ENCODE assay signal across 15 cellular contexts in the genomic region with DNA sequence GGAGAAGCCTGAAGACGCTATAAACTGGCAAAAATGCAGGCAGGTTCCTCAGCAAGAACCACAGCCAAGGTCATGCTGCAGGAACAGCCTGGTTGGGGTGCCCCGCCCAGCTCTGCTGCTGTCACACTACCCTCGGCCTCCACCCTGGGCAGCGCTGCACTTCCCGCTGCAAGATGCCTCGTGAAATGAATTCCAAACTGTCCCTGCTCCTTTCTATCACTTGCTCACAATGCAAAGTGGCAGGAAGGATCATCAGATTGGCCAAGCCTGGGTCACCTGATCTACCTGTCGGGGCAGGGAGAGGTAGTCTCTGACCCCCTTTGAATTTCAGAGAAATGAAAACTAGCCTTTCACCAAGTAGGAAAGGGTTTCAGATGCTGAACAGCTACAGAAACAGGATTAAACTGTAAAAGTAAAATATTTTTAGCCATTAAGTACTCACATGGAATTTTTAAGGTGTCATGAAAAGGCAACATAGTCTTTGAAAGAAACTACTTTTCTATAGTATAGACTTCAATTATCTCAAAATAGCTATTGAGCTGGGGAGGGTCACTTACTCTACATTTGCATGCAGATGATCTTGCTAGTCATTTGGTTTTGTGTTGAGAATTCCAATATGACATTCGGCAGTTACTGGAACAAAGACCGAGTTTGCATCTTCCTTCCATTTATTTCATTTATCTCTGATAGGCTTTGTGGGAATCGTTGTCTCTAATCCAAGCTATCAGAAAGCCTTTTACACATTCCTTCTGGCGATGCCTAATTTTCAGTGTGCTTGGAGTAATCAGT.
DNase-seq lines count a peak whose midpoint lies in the region; ATAC-seq, FAIRE-seq and TF ChIP-seq lines count a peak whose summit lies in the region.
"Had no signal": no experiment of that assay in that cellular context is flagged by ENCODE, and none has a peak within 500 bp of the region (broad histone marks: within the 10 kb centered on the region; RNA-seq: fewer than 3 reads in every experiment).

No MANE protein-coding gene starts in this region.

- WGBS in H1 (ENCODE audit: extremely low coverage in 1 of 2, insufficient coverage in 1 of 2, insufficient read length in 1 of 2, insufficient replicate concordance in 2 of 2, low coverage in 1 of 2, low lambda C conversion rate in 2 of 2, missing lambda C conversion rate in 1 of 2), 2 experiments = 55% methylated on average over 11 of the region's 11 CpGs; no CpG with 5 or more reads in 1 of the 2 experiments

- no peak overlapping the region for H3K56ac ChIP-seq in H1 (replicated peaks; ENCODE audit: insufficient read length, low read depth, low read length)

- no peak for TF ChIP-seq POLR2A in H1 (IDR thresholded peaks at IDR 0.05; ENCODE audit: control extremely low read depth in 1 of 2, low read depth in 2 of 2, low read length in 2 of 2)

- H2BK20ac ChIP-seq in H1 (ENCODE audit: low read length) = no peak overlapping the region

- H2BK5ac ChIP-seq in H1 (ENCODE audit: low read depth, low read length) = 0 out of 2 replicates have a peak overlapping the region, but pooled peaks have one; percentile 56

- H4K8ac ChIP-seq in H1 (ENCODE audit: extremely low read depth, insufficient read depth, low read length) = no peak overlapping the region

- no peaks in the 10 kb centered on the region for H3K27me3 ChIP-seq in H1 (replicated peaks in 1 of 4; ENCODE audit: control insufficient read depth in 3 of 4, extremely low read depth in 1 of 4, insufficient read depth in 3 of 4, low read length in 3 of 4)
- H3K27me3 ChIP-seq: upper lobe of left lung had no signal

- CTCF ChIA-PET in Calu3 (lab: Charles Lee) (no interaction called here), H1 (lab: Charles Lee; ENCODE audit: partially characterized antibody) (interaction anchor here (0.6 to 6.2 kb wide), 3 partner anchors 65 to 222 kb away, joined by 4 to 49 read pairs (median 5); no protein-coding TSS in a partner anchor)

- peak overlapping the region; percentile 44 to 68 for H3K4me2 ChIP-seq in H1 (ENCODE audit: insufficient read depth in 1 of 2, low read depth in 2 of 2, low read length in 2 of 2)

- DNase-seq in Calu3 (peak; percentile 18), LNCaP clone FGC (ENCODE audit: low read depth) (peak; percentile 65), H1 (ENCODE audit: low read depth in 1 of 2, low spot score in 2 of 2) (peak; percentile 10 to 59), mucosa of descending colon (peak; percentile 55 to 78 (median 71)), GDM1 (lab: John Stamatoyannopoulos, UW) (no peak)
- DNase-seq in activated T-helper 1 cell treated with anti-CD3 and anti-CD28 coated beads, Interleukin-12 subunit alpha, Interleukin-12 subunit beta, Interleukin-2, Interleukin-4 antibody, amounts not matched to agents 30 ng/mL and 10 ng/mL and 1 ng/mL, durations not matched to agents 14 hours and 24 hours and 36 hours (ENCODE audit: low spot score) = no peak
- no peak for DNase-seq in activated CD4-positive, alpha-beta T cell treated with anti-CD3 and anti-CD28 coated beads, Interleukin-2, amount 50 U/mL, for 48 hours
- DNase-seq in activated CD4-positive, alpha-beta T cell treated with anti-CD3 and anti-CD28 coated beads for 1 hour = no peak
- DNase-seq: activated CD8-positive, alpha-beta memory T cell treated with anti-CD3 and anti-CD28 coated beads, Interleukin-2, amount 50 U/mL, for 48 hours; Karpas-422; NCI-H2081; psoas muscle had no signal

- H3K23ac ChIP-seq in H1 (ENCODE audit: insufficient read length) = no peak overlapping the region

- no TSS peak for BruUV-seq in Calu3 (replicated peaks; lab: Mats Ljungman, UMichigan)

- H3K36me3 Mint-ChIP-seq in Calu3 (ENCODE audit: insufficient read depth, unreplicated experiment) = no peaks in the 10 kb centered on the region
- no peaks in the 10 kb centered on the region for H3K36me3 Mint-ChIP-seq in activated T-helper 1 cell treated with anti-CD3 and anti-CD28 coated beads, Interleukin-12 subunit alpha, Interleukin-12 subunit beta, Interleukin-2, Interleukin-4 antibody, amounts not matched to agents 30 ng/mL and 10 ng/mL and 1 ng/mL, durations not matched to agents 14 hours and 24 hours and 36 hours (ENCODE audit: low read depth)
- H3K36me3 Mint-ChIP-seq: activated naive CD8-positive, alpha-beta T cell had no signal

- H2AK5ac ChIP-seq in H1 (ENCODE audit: low read depth, low read length) = no peak overlapping the region

- no peak overlapping the region for H3K4ac ChIP-seq in H1 (replicated peaks; ENCODE audit: insufficient read length, low read depth, low read length)

- TF ChIP-seq RAD21 in H1 (IDR thresholded peaks at IDR 0.05 in 1 of 2, conservative IDR thresholded peaks at IDR 0.05 in 1 of 2; ENCODE audit: low read depth in 2 of 2, low read length in 2 of 2) = 0 out of 4 replicates have a peak, but pooled peaks have one; percentile 10 to 13

- H3K4me1 ChIP-seq in H1 (replicated peaks in 1 of 4; ENCODE audit: control insufficient read depth in 3 of 4, insufficient read depth in 4 of 4, low read length in 3 of 4) (peaks cover 0 to 3% (median 3%) of the 10 kb centered on the region in 4 experiments; a peak in 3 of 7 replicates), mucosa of descending colon (ENCODE audit: low read depth) (no peaks in the 10 kb centered on the region)
- H3K4me1 ChIP-seq: psoas muscle, upper lobe of left lung had no signal

- H3K9ac ChIP-seq in H1 (replicated peaks in 1 of 4; ENCODE audit: extremely low read depth in 1 of 4, low read depth in 3 of 4, low read length in 3 of 4) = no peak overlapping the region

- H3K27me3 Mint-ChIP-seq in Calu3 (ENCODE audit: unreplicated experiment) = no peaks in the 10 kb centered on the region
- no peaks in the 10 kb centered on the region for H3K27me3 Mint-ChIP-seq in activated T-helper 1 cell treated with anti-CD3 and anti-CD28 coated beads, Interleukin-12 subunit alpha, Interleukin-12 subunit beta, Interleukin-2, Interleukin-4 antibody, amounts not matched to agents 30 ng/mL and 10 ng/mL and 1 ng/mL, durations not matched to agents 14 hours and 24 hours and 36 hours (ENCODE audit: insufficient read depth)
- H3K27me3 Mint-ChIP-seq: activated naive CD8-positive, alpha-beta T cell had no signal

- no peak overlapping the region for H3K27ac ChIP-seq in H1 (ENCODE audit: low read depth, low read length)
- H3K27ac ChIP-seq: psoas muscle, upper lobe of left lung had no signal

- intact Hi-C loops in Calu3 (cut with micrococcal nuclease; ENCODE audit: unreplicated experiment) (loop anchor here (10.0 kb wide), 2 partner anchors 343 to 1497 kb away; no protein-coding TSS in a partner anchor), mucosa of descending colon (cut with DNase I, micrococcal nuclease) (no loop called here)
- intact Hi-C loops in activated T-helper 1 cell treated with anti-CD3 and anti-CD28 coated beads, Interleukin-12 subunit alpha, Interleukin-12 subunit beta, Interleukin-2, Interleukin-4 antibody, amounts not matched to agents 30 ng/mL and 10 ng/mL and 1 ng/mL, durations not matched to agents 14 hours and 24 hours and 36 hours (cut with micrococcal nuclease) = no loop called here

- H3K27ac Mint-ChIP-seq in Calu3 (ENCODE audit: unreplicated experiment) = no peak overlapping the region
- H3K27ac Mint-ChIP-seq in activated T-helper 1 cell treated with anti-CD3 and anti-CD28 coated beads, Interleukin-12 subunit alpha, Interleukin-12 subunit beta, Interleukin-2, Interleukin-4 antibody, amounts not matched to agents 30 ng/mL and 10 ng/mL and 1 ng/mL, durations not matched to agents 14 hours and 24 hours and 36 hours = no peak overlapping the region
- H3K27ac Mint-ChIP-seq: activated naive CD8-positive, alpha-beta T cell had no signal

- no peaks in the 10 kb centered on the region for H4K20me1 ChIP-seq in H1 (replicated peaks in 1 of 2; ENCODE audit: control insufficient read depth in 1 of 2, insufficient read depth in 2 of 2, low read length in 2 of 2)

- no peak overlapping the region for H4K5ac ChIP-seq in H1 (ENCODE audit: insufficient read length, low read depth, low read length)

- TF ChIP-seq CTCF in Calu3 (IDR thresholded peaks at IDR 0.05; ENCODE audit: unreplicated experiment) (no peak), LNCaP clone FGC (IDR thresholded peaks at IDR 0.05; ENCODE audit: control insufficient read depth, extremely low read depth, insufficient read depth) (no peak), H1 (IDR thresholded peaks at IDR 0.05; ENCODE audit: control extremely low read depth in 1 of 3, insufficient read depth in 1 of 3, low read depth in 1 of 3, low read length in 3 of 3) (no peak), mucosa of descending colon (IDR thresholded peaks at IDR 0.05) (no peak)

- H2BK15ac ChIP-seq in H1 (ENCODE audit: low read length) = 0 out of 2 replicates have a peak overlapping the region, but pooled peaks have one; percentile 37

- no peaks in the 10 kb centered on the region for H3K4me1 Mint-ChIP-seq in Calu3 (ENCODE audit: low read depth, unreplicated experiment)
- H3K4me1 Mint-ChIP-seq in activated T-helper 1 cell treated with anti-CD3 and anti-CD28 coated beads, Interleukin-12 subunit alpha, Interleukin-12 subunit beta, Interleukin-2, Interleukin-4 antibody, amounts not matched to agents 30 ng/mL and 10 ng/mL and 1 ng/mL, durations not matched to agents 14 hours and 24 hours and 36 hours (ENCODE audit: low read depth) = no peaks in the 10 kb centered on the region

- H2AFZ ChIP-seq in H1 (ENCODE audit: low read length) = peak overlapping the region; percentile 95

- no peak for TF ChIP-seq EP300 in H1 (IDR thresholded peaks at IDR 0.05; ENCODE audit: borderline replicate concordance in 1 of 2, low read depth in 2 of 2, low read length in 2 of 2)

- H3K4me3 ChIP-seq in LNCaP clone FGC (ENCODE audit: low read depth, low read length) (no peak overlapping the region), H1 (ENCODE audit: extremely low read depth in 1 of 4, insufficient read depth in 2 of 4, low read depth in 3 of 4, low read length in 4 of 4) (peak overlapping the region in 1 of 4 experiments; percentile 7; a peak in 2 of 8 replicates), mucosa of descending colon (no peak overlapping the region)
- H3K4me3 ChIP-seq: GM12878, psoas muscle, upper lobe of left lung had no signal

- FAIRE-seq in H1 (lab: Jason Lieb, UNC) = no peak
- FAIRE-seq: GM12878 had no signal

- H3K36me3 ChIP-seq in H1 (ENCODE audit: control insufficient read depth in 2 of 4, insufficient read depth in 4 of 4, low read length in 3 of 4) (no peaks in the 10 kb centered on the region), mucosa of descending colon (ENCODE audit: low read depth) (no peaks in the 10 kb centered on the region)
- H3K36me3 ChIP-seq: upper lobe of left lung had no signal

- no peak overlapping the region for H2BK120ac ChIP-seq in H1 (replicated peaks; ENCODE audit: low read depth, low read length)

- no peak overlapping the region for H3K14ac ChIP-seq in H1 (ENCODE audit: insufficient read length)

- H2BK12ac ChIP-seq in H1 (ENCODE audit: low read depth, low read length) = no peak overlapping the region

- no peaks in the 10 kb centered on the region for H3K9me3 ChIP-seq in H1 (ENCODE audit: insufficient read depth in 2 of 2, low read depth in 1 of 2, low read length in 1 of 2)
- no peaks in the 10 kb centered on the region for H3K9me3 ChIP-seq in mucosa of descending colon
- H3K9me3 ChIP-seq: psoas muscle, upper lobe of left lung had no signal

- no peak overlapping the region for H4K91ac ChIP-seq in H1 (replicated peaks; ENCODE audit: insufficient read length, low read length)

- ATAC-seq in mucosa of descending colon = peak; percentile 94
- ATAC-seq: GM12878, psoas muscle had no signal

- no peak overlapping the region for H3K18ac ChIP-seq in H1 (ENCODE audit: extremely low read depth, low read length)

- H3K23me2 ChIP-seq in H1 (ENCODE audit: low read depth, low read length) = no peaks in the 10 kb centered on the region; the same call in 1 of the 2 replicates

- H3K4me3 Mint-ChIP-seq in Calu3 (ENCODE audit: low read depth, unreplicated experiment) = no peak overlapping the region
- no peak overlapping the region for H3K4me3 Mint-ChIP-seq in activated T-helper 1 cell treated with anti-CD3 and anti-CD28 coated beads, Interleukin-12 subunit alpha, Interleukin-12 subunit beta, Interleukin-2, Interleukin-4 antibody, amounts not matched to agents 30 ng/mL and 10 ng/mL and 1 ng/mL, durations not matched to agents 14 hours and 24 hours and 36 hours
- H3K4me3 Mint-ChIP-seq: activated naive CD8-positive, alpha-beta T cell had no signal

- H3K79me1 ChIP-seq in H1 (ENCODE audit: low read depth, low read length) = no peaks in the 10 kb centered on the region

- H3K9me3 Mint-ChIP-seq in Calu3 (ENCODE audit: low read depth, unreplicated experiment) = no peaks in the 10 kb centered on the region
- H3K9me3 Mint-ChIP-seq in activated T-helper 1 cell treated with anti-CD3 and anti-CD28 coated beads, Interleukin-12 subunit alpha, Interleukin-12 subunit beta, Interleukin-2, Interleukin-4 antibody, amounts not matched to agents 30 ng/mL and 10 ng/mL and 1 ng/mL, durations not matched to agents 14 hours and 24 hours and 36 hours = no peaks in the 10 kb centered on the region

- POLR2A ChIA-PET in H1 (lab: Charles Lee; ENCODE audit: partially characterized antibody) = interaction anchor here (1.1 kb wide), 1 partner anchor 9 kb away, joined by 3 read pairs; no protein-coding TSS in a partner anchor

- no peaks in the 10 kb centered on the region for H3K79me2 ChIP-seq in H1 (ENCODE audit: control insufficient read depth in 1 of 2, insufficient read depth in 2 of 2, low read length in 2 of 2)

Comparison
In these comparisons a context has a peak if more than half of its experiments do, and no peak if none do; other contexts are left out.
1. DNase-seq: peak in Calu3 (single experiment), LNCaP clone FGC (single experiment), H1 (2 of 2) and mucosa of descending colon (3 of 3); none in activated T-helper 1 cell treated with anti-CD3 and anti-CD28 coated beads, Interleukin-12 subunit alpha, Interleukin-12 subunit beta, Interleukin-2, Interleukin-4 antibody, amounts not matched to agents 30 ng/mL and 10 ng/mL and 1 ng/mL, durations not matched to agents 14 hours and 24 hours and 36 hours (single experiment), activated CD4-positive, alpha-beta T cell treated with anti-CD3 and anti-CD28 coated beads, Interleukin-2, amount 50 U/mL, for 48 hours (0 of 2), activated CD4-positive, alpha-beta T cell treated with anti-CD3 and anti-CD28 coated beads for 1 hour (single experiment) and GDM1 (single experiment).